In the genomic region with DNA sequence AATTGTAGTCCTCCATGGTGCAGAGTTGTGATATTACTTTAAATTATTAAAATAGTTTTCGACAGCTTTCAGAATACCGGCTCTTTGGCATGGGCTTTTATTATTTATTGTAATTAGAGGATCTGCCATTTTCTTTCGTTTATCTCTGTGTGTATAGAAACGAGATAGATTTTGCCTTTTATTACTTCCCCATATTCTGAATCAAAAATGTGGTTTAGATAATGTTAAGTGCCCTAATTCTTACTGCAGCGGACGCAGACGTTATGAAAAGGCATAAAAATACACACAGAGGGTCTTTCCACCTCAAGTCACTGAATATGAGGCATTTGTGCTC, we compare ENCODE assay signal across 8 cellular contexts. TPM values are rescaled to one million over a fixed set of nuclear protein-coding genes. Genes with fewer than 3 reads are reported as not detected.
A peak's percentile ranks its signal among the peaks of the same experiment; 100 is the strongest.
DNase-seq lines count a peak whose midpoint lies in the region; ATAC-seq and TF ChIP-seq lines count a peak whose summit lies in the region.

No MANE protein-coding gene starts in this region.

- CTCF ChIA-PET in Calu3 (lab: Charles Lee) (interaction anchor here (0.6 to 1.1 kb wide), 7 partner anchors 138 to 279 kb away, joined by 3 to 8 read pairs (median 4); no protein-coding TSS in a partner anchor), Panc1 (lab: Charles Lee) (interaction anchor here (0.5 kb wide), 1 partner anchor 149 kb away, joined by 3 read pairs; no protein-coding TSS in a partner anchor)

- H3K27me3 ChIP-seq in Panc1 (ENCODE audit: control insufficient read depth, insufficient read depth, low read length) = no peaks in the 10 kb centered on the region
- H3K27me3 ChIP-seq in prostate gland (replicated peaks; ENCODE audit: insufficient read depth) = no peaks in the 10 kb centered on the region

- TF ChIP-seq POLR2A in prostate gland (IDR thresholded peaks at IDR 0.05) = no peak

- no peaks in the 10 kb centered on the region for H3K9me3 Mint-ChIP-seq in Calu3 (ENCODE audit: low read depth, unreplicated experiment)

- H3K36me3 ChIP-seq in Panc1 (ENCODE audit: control insufficient read depth, insufficient read depth, low read length) (no peaks in the 10 kb centered on the region; the same call in 1 of the 2 replicates), prostate gland (no peaks in the 10 kb centered on the region)

- POLR2A ChIA-PET in Panc1 (lab: Charles Lee) = interaction anchor here (0.7 kb wide), 2 partner anchors 29 to 34 kb away, joined by 3 to 4 read pairs; no protein-coding TSS in a partner anchor

- no TSS peak for BruUV-seq in Calu3 (replicated peaks; lab: Mats Ljungman, UMichigan)
- no TSS peak for BruUV-seq in Panc1 (replicated peaks; lab: Mats Ljungman, UMichigan)

- peak overlapping the region; percentile 100 for H3K27ac ChIP-seq in Panc1 (ENCODE audit: low read length)
- H3K27ac ChIP-seq in prostate gland = peak overlapping the region; percentile 52 to 66

- intact Hi-C loops in Calu3 (cut with micrococcal nuclease; ENCODE audit: unreplicated experiment) = loop anchor here (10.0 kb wide), 1 partner anchor 1085 kb away; no protein-coding TSS in a partner anchor
- intact Hi-C loops in Panc1 (cut with micrococcal nuclease; ENCODE audit: unreplicated experiment) = loop anchor here (5.0 kb wide), 1 partner anchor 147 kb away; no protein-coding TSS in a partner anchor
- intact Hi-C loops in prostate gland (cut with DNase I) = loop anchor here (5.0 to 10.0 kb wide), 2 partner anchors 62 to 155 kb away; no protein-coding TSS in a partner anchor

- peaks cover 43% of the 10 kb centered on the region for H3K4me1 ChIP-seq in Panc1 (ENCODE audit: control insufficient read depth, insufficient read depth, low read length)
- H3K4me1 ChIP-seq in prostate gland (replicated peaks) = peaks cover 5% of the 10 kb centered on the region

- peak overlapping the region; percentile 79 for H3K4me3 Mint-ChIP-seq in Calu3 (ENCODE audit: low read depth, unreplicated experiment)

- peaks cover 43% of the 10 kb centered on the region for H3K4me1 Mint-ChIP-seq in Calu3 (ENCODE audit: low read depth, unreplicated experiment)

- ATAC-seq in Panc1 (no peak), GM19395 (IDR thresholded peaks at IDR 0.05; ENCODE audit: unreplicated experiment) (no peak), GM21423 (IDR thresholded peaks at IDR 0.05; ENCODE audit: unreplicated experiment) (no peak)

- H3K27ac Mint-ChIP-seq in Calu3 (ENCODE audit: unreplicated experiment) = peak overlapping the region; percentile 77

- DNase-seq in Calu3 = no peak
- no peak for DNase-seq in Panc1 (ENCODE audit: low read depth, low spot score)
- no peak for DNase-seq in epithelial cell of esophagus (ENCODE audit: low read depth)
- no peak for DNase-seq in prostate gland (ENCODE audit: low spot score)
- DNase-seq in SHP77 treated with DMSO at 0.1 percent for 48 hours (lab: John Stamatoyannopoulos, UW) = no peak
- DNase-seq in NCI-H524 (lab: John Stamatoyannopoulos, UW) = no peak

- H3K4me3 ChIP-seq in Panc1 (ENCODE audit: low read depth in 2 of 2, low read length in 2 of 2) (peak overlapping the region; percentile 62 to 93), epithelial cell of esophagus (ENCODE audit: low read length) (peak overlapping the region; percentile 79), prostate gland (peak overlapping the region; percentile 58 to 85)

- TF ChIP-seq CTCF in Calu3 (IDR thresholded peaks at IDR 0.05; ENCODE audit: unreplicated experiment) (no peak), Panc1 (IDR thresholded peaks at IDR 0.05) (no peak), epithelial cell of esophagus (IDR thresholded peaks at IDR 0.05; ENCODE audit: insufficient read depth, low read depth, low read length, missing control alignments) (no peak), prostate gland (IDR thresholded peaks at IDR 0.05) (no peak)

- in situ Hi-C loops in Panc1 (cut with HindIII; ENCODE audit: low pct_unique_long_range_greater_than_20kb, low sequenced_read_pairs) = no loop called here

- H3K9me3 ChIP-seq in Panc1 (ENCODE audit: control insufficient read depth, insufficient read depth, low read depth, low read length) = peaks cover 3% of the 10 kb centered on the region; the same call in 1 of the 2 replicates
- H3K9me3 ChIP-seq in prostate gland = no peaks in the 10 kb centered on the region

- H3K36me3 Mint-ChIP-seq in Calu3 (ENCODE audit: insufficient read depth, unreplicated experiment) = peaks cover 53% of the 10 kb centered on the region

- H3K27me3 Mint-ChIP-seq in Calu3 (ENCODE audit: unreplicated experiment) = no peaks in the 10 kb centered on the region

- whole genome bisulfite sequencing in prostate gland = 20% methylated on average over 7 of the region's 7 CpGs

RNA-seq across cellular contexts. Expression of gene ARID5B, which starts 1.9 kb away (rescaled TPM):
- 9.5 and 10.0 TPM in 2 replicates for total RNA-seq in Calu3 (2022)
- 22.7 TPM for total RNA-seq in Panc1 (2021; ENCODE audit: unreplicated experiment)
- 7.6 TPM for polyA plus RNA-seq in Panc1 (2012; ENCODE audit: insufficient read length)
- total RNA-seq in prostate gland = 10 to 100 TPM; 67.9 to 90.1 TPM
